Comparison of ENCODE assay signal across 21 cellular contexts in the genomic region with DNA sequence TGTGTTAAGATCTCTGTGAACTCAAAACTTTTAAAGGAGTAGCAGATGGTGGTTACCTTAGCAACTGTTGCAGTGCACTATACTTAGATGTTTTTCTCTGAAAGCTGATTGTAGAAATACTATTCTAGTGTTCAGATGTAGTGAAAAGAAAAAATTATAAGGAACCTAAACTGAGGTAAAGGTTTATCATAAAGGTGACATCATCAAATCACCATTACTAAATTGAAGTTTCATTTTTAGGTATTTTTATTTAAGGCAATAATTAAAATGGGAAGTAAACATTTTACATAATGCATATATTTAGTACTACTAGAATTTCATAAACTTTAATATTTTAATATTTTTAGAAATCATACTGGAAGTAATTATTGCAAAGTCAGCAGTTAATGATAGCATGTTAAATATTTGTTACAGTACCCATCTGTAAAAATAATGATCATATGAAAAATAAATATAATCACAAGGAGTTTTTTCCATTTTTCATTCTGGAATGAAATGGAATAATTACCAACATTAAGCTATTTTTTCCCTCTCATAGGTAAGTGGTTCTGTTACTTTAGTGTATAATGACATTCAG.
"Had no signal": no experiment of that assay in that cellular context is flagged by ENCODE, and none has a peak within 500 bp of the region (broad histone marks: within the 10 kb centered on the region; RNA-seq: fewer than 3 reads in every experiment).

No MANE protein-coding gene starts in this region.

- H3K27me3 ChIP-seq: esophagus squamous epithelium, left lung, neutrophil, right atrium auricular region, sigmoid colon, tibial nerve, upper lobe of left lung had no signal

- FAIRE-seq: urothelium cell line had no signal

- H3K9me3 ChIP-seq: esophagus squamous epithelium, left lung, mucosa of descending colon, neutrophil, prostate gland, right atrium auricular region, sigmoid colon, thoracic aorta, tibial nerve, upper lobe of left lung had no signal

- H3K36me3 ChIP-seq: esophagus squamous epithelium, left lung, neutrophil, prostate gland, right atrium auricular region, sigmoid colon, thoracic aorta, tibial nerve, upper lobe of left lung had no signal

- H3K4me1 ChIP-seq: esophagus squamous epithelium, left lung, prostate gland, right atrium auricular region, sigmoid colon, upper lobe of left lung had no signal

- H3K4me3 ChIP-seq: coronary artery, esophagus squamous epithelium, left lung, mucosa of descending colon, prostate gland, right atrium auricular region, sigmoid colon, thoracic aorta, tibial nerve, upper lobe of left lung had no signal

- H3K27ac ChIP-seq: coronary artery, esophagus squamous epithelium, left lung, neutrophil, prostate gland, right atrium auricular region, sigmoid colon, thoracic aorta, tibial nerve, upper lobe of left lung had no signal

- DNase-seq: dermis blood vessel endothelial cell; effector memory CD4-positive, alpha-beta T cell; erythroblast; esophagus squamous epithelium; foreskin melanocyte; left cardiac atrium; left lung; mesenchymal stem cell; mucosa of descending colon; naive B cell; sigmoid colon; stimulated activated naive B cell treated with anti-CD40 and anti-IgM and Interleukin-4, amounts not matched to agents 10 μg/mL and 1 μg/mL and 100 μg/mL, for 72 hours; upper lobe of left lung had no signal

- ATAC-seq: left cardiac atrium; left lung; mucosa of descending colon; natural killer cell treated with Interleukin-12 subunit alpha and Interleukin-12 subunit beta and Interleukin-15 and Interleukin-18, amount 100 ng/mL, for 72 hours; stimulated activated naive B cell treated with anti-CD40 and anti-IgM and Interleukin-4, amounts not matched to agents 10 μg/mL and 1 μg/mL and 100 μg/mL, for 72 hours had no signal
